In genomic region chr10:51808187-51808586, GRCh38 we compare ENCODE assay signal across 7 cellular contexts.
"Had no signal": no experiment of that assay in that cellular context is flagged by ENCODE, and none has a peak within 500 bp of the region (broad histone marks: within the 10 kb centered on the region; RNA-seq: fewer than 3 reads in every experiment).

No MANE protein-coding gene starts in this region.

- H3K4me1 ChIP-seq: HAP-1 had no signal

- H3K4me3 Mint-ChIP-seq: HFFc6, IgD-negative memory B cell had no signal

- H3K36me3 ChIP-seq: HAP-1 had no signal

- H3K4me1 Mint-ChIP-seq: IgD-negative memory B cell had no signal

- H3K4me3 ChIP-seq: GM23248, HAP-1 had no signal

- H3K9me3 ChIP-seq: HAP-1 had no signal

- H3K27ac ChIP-seq: GM23248, HL-60 had no signal

- DNase-seq: GM23248, GOT3, H7, HFFc6 had no signal

- H3K9me3 Mint-ChIP-seq: HFFc6, IgD-negative memory B cell had no signal

- H2AFZ ChIP-seq: GM23248 had no signal

- H3K27ac Mint-ChIP-seq: HFFc6, IgD-negative memory B cell had no signal

- H3K9ac ChIP-seq: GM23248 had no signal

- H3K36me3 Mint-ChIP-seq: IgD-negative memory B cell had no signal
